Comparison of ENCODE assay signal across 8 cellular contexts in genomic region chr15:56365075-56365711, GRCh38. TPM values are rescaled to one million over a fixed set of nuclear protein-coding genes. Genes with fewer than 3 reads are reported as not detected.
DNase-seq lines count a peak whose midpoint lies in the region; ATAC-seq and TF ChIP-seq lines count a peak whose summit lies in the region.

Gene TEX9 (plus strand): TSS chr15:56365426. CDS start chr15:56365451, 25 bp downstream.

- intact Hi-C loops in colonic mucosa (cut with DNase I), result no loop called here

- peak within 1 kb of the TSS; percentile 33 to 58 for H3K9ac ChIP-seq in colonic mucosa (ENCODE audit: low read depth in 2 of 2, low read length in 2 of 2)

- H3K9me3 ChIP-seq in colonic mucosa, result no peaks in the 10 kb centered on the region

- no peaks in the 10 kb centered on the region for H3K36me3 ChIP-seq in colonic mucosa

- ATAC-seq in GM18907 (IDR thresholded peaks at IDR 0.05; ENCODE audit: unreplicated experiment), result peak; percentile 97
- peak; percentile 90 for ATAC-seq in HG03135 (IDR thresholded peaks at IDR 0.05; ENCODE audit: unreplicated experiment)

- H3K27me3 ChIP-seq in colonic mucosa, result no peaks in the 10 kb centered on the region

- peak; percentile 93 for DNase-seq in AG08396 (ENCODE audit: low spot score)
- DNase-seq in NCI-H2227 treated with DMSO at 0.1 percent for 48 hours (lab: John Stamatoyannopoulos, UW), result peak; percentile 73
- DNase-seq in activated CD4-positive, CD25-positive, alpha-beta regulatory T cell treated with anti-CD3 and anti-CD28 coated beads, Interleukin-2, amount 50 U/mL, for 72 hours, result peak; percentile 79
- peak; percentile 92 for DNase-seq in colonic mucosa
- DNase-seq in left kidney (ENCODE audit: low read depth, low spot score), result peak; percentile 97
- peak; percentile 80 for DNase-seq in stimulated activated CD4-positive, alpha-beta T cell treated with anti-CD3 and anti-CD28 coated beads, Interleukin-1b, Interleukin-23, amount 100 ng/mL, for 48 hours

- H3K4me1 ChIP-seq in colonic mucosa, result no peaks in the 10 kb centered on the region

- TF ChIP-seq CTCF in colonic mucosa (IDR thresholded peaks at IDR 0.05), result no peak

- peak within 1 kb of the TSS; percentile 64 for H3K4me3 ChIP-seq in colonic mucosa

- H3K27ac ChIP-seq in colonic mucosa, result no peak within 1 kb of the TSS

RNA-seq across cellular contexts. Expression of gene TEX9, which starts in this region (rescaled TPM):
- 1 to 10 TPM; 5.4 to 5.9 TPM for total RNA-seq in colonic mucosa
